ENCODE assay signal across 14 cellular contexts in the genomic region with DNA sequence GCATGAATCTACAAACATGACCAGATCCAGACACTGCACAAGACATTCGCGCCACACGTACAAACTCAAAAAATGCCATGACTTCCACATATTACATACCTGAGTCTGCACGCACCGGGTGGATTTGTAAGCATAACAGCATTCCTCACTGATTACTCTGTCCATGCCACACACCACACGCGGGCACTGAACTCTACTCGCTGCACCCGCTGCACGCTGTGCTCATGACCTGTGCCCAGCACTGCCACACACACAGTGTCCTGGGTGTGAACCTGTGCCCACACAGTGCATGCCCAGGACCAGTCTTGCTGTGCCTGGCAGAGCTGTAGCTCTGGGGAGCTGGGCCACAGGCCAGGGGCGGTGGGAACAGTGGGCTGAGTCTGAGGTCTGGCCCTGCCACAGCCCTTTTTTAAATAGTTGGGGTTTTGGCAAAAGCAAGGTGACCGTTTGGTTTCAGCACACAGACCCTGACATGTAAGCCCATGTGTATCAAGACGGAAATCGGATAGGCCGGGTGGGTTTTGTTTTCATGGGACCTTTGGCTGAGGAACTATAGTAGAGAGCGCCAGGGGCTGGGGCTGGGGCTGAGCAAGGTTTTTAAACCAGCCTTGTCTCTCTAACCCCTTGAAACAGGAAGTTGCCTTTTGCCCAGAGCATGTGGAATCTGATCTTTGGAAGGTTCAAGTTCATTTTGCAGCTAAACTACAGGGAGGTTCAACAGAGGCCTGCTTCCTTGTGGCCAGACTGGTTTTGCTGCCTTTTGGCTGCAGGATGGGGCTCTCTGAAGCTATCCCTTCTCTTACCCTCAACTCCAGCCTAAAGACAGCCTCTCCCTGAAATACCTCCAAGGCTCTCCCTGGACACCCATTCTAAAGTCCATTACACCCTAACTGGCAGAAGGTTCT. TPM values are rescaled to one million over a fixed set of nuclear protein-coding genes. Genes with fewer than 3 reads are reported as not detected.
DNase-seq lines count a peak whose midpoint lies in the region; ATAC-seq, FAIRE-seq and TF ChIP-seq lines count a peak whose summit lies in the region.
"Had no signal": no experiment of that assay in that cellular context is flagged by ENCODE, and none has a peak within 500 bp of the region (broad histone marks: within the 10 kb centered on the region; RNA-seq: fewer than 3 reads in every experiment).

No MANE protein-coding gene starts in this region.

- peaks cover 8% of the 10 kb centered on the region for H3K4me1 Mint-ChIP-seq in progenitor cell of endocrine pancreas (ENCODE audit: low read depth)
- H3K4me1 Mint-ChIP-seq: activated B cell treated with CpG ODN at 0.5 μM for 24 hours, natural killer cell had no signal

- H3K36me3 Mint-ChIP-seq in progenitor cell of endocrine pancreas (ENCODE audit: insufficient read depth), result peaks cover 20% of the 10 kb centered on the region
- H3K36me3 Mint-ChIP-seq: natural killer cell had no signal

- H3K9me3 Mint-ChIP-seq in progenitor cell of endocrine pancreas (ENCODE audit: low read depth), result no peaks in the 10 kb centered on the region
- H3K9me3 Mint-ChIP-seq: activated B cell treated with CpG ODN at 0.5 μM for 24 hours; activated T-cell treated with anti-CD3 and anti-CD28 coated beads, Interleukin-2, amount 50 U/mL, for 4 hours; natural killer cell had no signal

- ATAC-seq in RWPE2 (ENCODE audit: low read depth) (peak; percentile 97), esophagus mucosa (peak; percentile 83)
- ATAC-seq: activated T-cell treated with anti-CD3 and anti-CD28 coated beads, Interleukin-2, amount 50 U/mL, for 4 hours; natural killer cell had no signal

- TF ChIP-seq CTCF in RWPE2 (IDR thresholded peaks at IDR 0.05; ENCODE audit: poor library complexity, severe bottlenecking), result no peak
- no peak for TF ChIP-seq CTCF in progenitor cell of endocrine pancreas (IDR thresholded peaks at IDR 0.05; ENCODE audit: unreplicated experiment)

- TF ChIP-seq POLR2A in GM12892 (IDR thresholded peaks at IDR 0.05; ENCODE audit: low read depth, low read length), result no peak

- H3K4me3 ChIP-seq in RWPE2 (ENCODE audit: severe bottlenecking), result no peak overlapping the region
- H3K4me3 ChIP-seq: BLaER1 treated with 17β-estradiol and CSF1 and Interleukin-3, amounts not matched to agents 10 nM and 100 nM had no signal

- H3K36me3 ChIP-seq in RWPE2 (ENCODE audit: low read depth), result no peaks in the 10 kb centered on the region
- H3K36me3 ChIP-seq: BLaER1 treated with 17β-estradiol and CSF1 and Interleukin-3, amounts not matched to agents 10 nM and 100 nM had no signal

- H3K27me3 Mint-ChIP-seq in progenitor cell of endocrine pancreas, result no peaks in the 10 kb centered on the region
- H3K27me3 Mint-ChIP-seq: activated B cell treated with CpG ODN at 0.5 μM for 24 hours had no signal

- H3K27ac ChIP-seq in RWPE2 (ENCODE audit: poor library complexity, severe bottlenecking), result peak overlapping the region; percentile 48
- H3K27ac ChIP-seq: BLaER1 treated with 17β-estradiol and CSF1 and Interleukin-3, amounts not matched to agents 10 nM and 100 nM had no signal

- no peak for FAIRE-seq in GM12892 (lab: Jason Lieb, UNC)

- no peaks in the 10 kb centered on the region for H3K27me3 ChIP-seq in RWPE2 (ENCODE audit: insufficient read depth, poor library complexity, severe bottlenecking)
- H3K27me3 ChIP-seq: BLaER1 treated with 17β-estradiol and CSF1 and Interleukin-3, amounts not matched to agents 10 nM and 100 nM had no signal

- H3K27ac Mint-ChIP-seq in progenitor cell of endocrine pancreas, result peak overlapping the region; percentile 13
- H3K27ac Mint-ChIP-seq: activated B cell treated with CpG ODN at 0.5 μM for 24 hours, natural killer cell had no signal

- H3K9me3 ChIP-seq in RWPE2 (ENCODE audit: severe bottlenecking), result no peaks in the 10 kb centered on the region
- H3K9me3 ChIP-seq: BLaER1 treated with 17β-estradiol and CSF1 and Interleukin-3, amounts not matched to agents 10 nM and 100 nM had no signal

- no peak overlapping the region for H3K4me3 Mint-ChIP-seq in progenitor cell of endocrine pancreas (ENCODE audit: low read depth)
- H3K4me3 Mint-ChIP-seq: activated B cell treated with CpG ODN at 0.5 μM for 24 hours; activated T-cell treated with anti-CD3 and anti-CD28 coated beads, Interleukin-2, amount 50 U/mL, for 4 hours; natural killer cell had no signal

- peak; percentile 85 for DNase-seq in HT-29 (ENCODE audit: low spot score)
- no peak for DNase-seq in RWPE2 (ENCODE audit: low spot score)
- DNase-seq in progenitor cell of endocrine pancreas (ENCODE audit: low spot score, unreplicated experiment), result no peak
- DNase-seq in GM12892 (ENCODE audit: insufficient read length), result no peak
- no peak for DNase-seq in superior temporal gyrus (ENCODE audit: extremely low spot score)
- no peak for DNase-seq in HuH-7.5 (ENCODE audit: low spot score)
- no peak for DNase-seq in germinal center (ENCODE audit: low spot score)
- DNase-seq: activated B cell treated with CpG ODN at 0.5 μM for 24 hours; activated T-cell treated with anti-CD3 and anti-CD28 coated beads, Interleukin-2, amount 50 U/mL, for 4 hours; erythroblast; natural killer cell; NCI-H2081 treated with DMSO at 0.1 percent for 48 hours had no signal

- peaks cover 17% of the 10 kb centered on the region for H3K4me1 ChIP-seq in RWPE2 (ENCODE audit: insufficient read depth, poor library complexity, severe bottlenecking)

RNA-seq across cellular contexts. Expression of gene GOLT1A, which starts 12.3 kb away (rescaled TPM):
- total RNA-seq in HT-29 (2014; rRNA removed; shearing (Covaris generic)), result 10.8 and 28.7 TPM in 2 replicates
- total RNA-seq in esophagus mucosa, result not detected
- 4.2 and 5.0 TPM in 2 replicates for total RNA-seq in progenitor cell of endocrine pancreas
- not detected for polyA plus RNA-seq in GM12892 (2012; ENCODE audit: missing spikeins)
- total RNA-seq: activated B cell treated with CpG ODN at 0.5 μM for 24 hours; activated T-cell treated with anti-CD3 and anti-CD28 coated beads, Interleukin-2, amount 50 U/mL, for 4 hours; natural killer cell had no signal

RNA-seq across cellular contexts. Expression of gene KISS1, which starts 29.8 kb away (rescaled TPM):
- total RNA-seq in HT-29 (2014; rRNA removed; shearing (Covaris generic)), result 0.23 and 3.1 TPM in 2 replicates
- not detected for total RNA-seq in esophagus mucosa
- total RNA-seq in progenitor cell of endocrine pancreas, result not detected in 2 replicates
- polyA plus RNA-seq in GM12892 (2012; ENCODE audit: missing spikeins), result not detected
- total RNA-seq: activated B cell treated with CpG ODN at 0.5 μM for 24 hours; activated T-cell treated with anti-CD3 and anti-CD28 coated beads, Interleukin-2, amount 50 U/mL, for 4 hours; natural killer cell had no signal

RNA-seq across cellular contexts. Expression of gene REN, which starts 60.0 kb away (rescaled TPM):
- 10.7 and 15.6 TPM in 2 replicates for total RNA-seq in HT-29 (2014; rRNA removed; shearing (Covaris generic))
- total RNA-seq in esophagus mucosa (not detected), progenitor cell of endocrine pancreas (not detected in 2 replicates)
- not detected for polyA plus RNA-seq in GM12892 (2012; ENCODE audit: missing spikeins)
- total RNA-seq: activated B cell treated with CpG ODN at 0.5 μM for 24 hours; activated T-cell treated with anti-CD3 and anti-CD28 coated beads, Interleukin-2, amount 50 U/mL, for 4 hours; natural killer cell had no signal

Comparison
In these comparisons a context has a peak if more than half of its experiments do, and no peak if none do; other contexts are left out.
1. RNA of gene REN, which starts 60.0 kb away (total RNA-seq): 10.7 to 15.6 TPM in HT-29; not detected in esophagus mucosa (single experiment) and not detected in progenitor cell of endocrine pancreas; every median in the first group is over 10 times any median in the second.